22 cellular contexts compared by ENCODE assay signal in the genomic region with DNA sequence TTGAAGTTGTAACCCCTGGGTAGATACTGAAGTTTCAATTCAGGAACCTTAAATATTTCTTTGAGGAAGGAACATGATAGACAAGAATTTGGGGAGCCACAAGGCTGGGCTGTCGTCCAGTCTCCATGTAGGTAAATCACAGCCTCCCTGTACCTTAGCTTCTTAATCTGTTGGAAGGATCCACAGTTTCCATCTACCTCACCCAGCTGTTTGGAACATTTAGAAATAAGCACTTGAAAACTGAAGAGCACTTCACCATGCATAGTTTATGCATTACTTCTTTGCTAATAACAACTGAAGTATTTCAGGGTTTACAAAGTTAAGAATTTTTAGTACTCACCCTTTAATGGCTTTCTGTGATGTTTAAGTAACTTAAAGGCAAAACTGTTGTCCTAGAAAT. TPM values are rescaled to one million over a fixed set of nuclear protein-coding genes. Genes with fewer than 3 reads are reported as not detected.
DNase-seq lines count a peak whose midpoint lies in the region; ATAC-seq and TF ChIP-seq lines count a peak whose summit lies in the region.
"Had no signal": no experiment of that assay in that cellular context is flagged by ENCODE, and none has a peak within 500 bp of the region (broad histone marks: within the 10 kb centered on the region; RNA-seq: fewer than 3 reads in every experiment).

No MANE protein-coding gene starts in this region.

- H3K4me1 ChIP-seq in right cardiac atrium (ENCODE audit: control insufficient read depth, insufficient read depth, low read length) (no peaks in the 10 kb centered on the region), adipocyte (ENCODE audit: control insufficient read depth, insufficient read depth, low read length) (peaks cover 16% of the 10 kb centered on the region), lower lobe of right lung (peaks cover 58% of the 10 kb centered on the region), foreskin keratinocyte (no peaks in the 10 kb centered on the region)
- H3K4me1 ChIP-seq: testis had no signal

- no peak for TF ChIP-seq CTCF in lower lobe of right lung (IDR thresholded peaks at IDR 0.05)
- no peak for TF ChIP-seq CTCF in foreskin keratinocyte (conservative IDR thresholded peaks at IDR 0.05)
- TF ChIP-seq CTCF in CD14-positive monocyte (IDR thresholded peaks at IDR 0.05), result no peak

- peak overlapping the region in 1 of 7 donors; percentile 46 for H3K27ac Mint-ChIP-seq in CD14-positive monocyte
- H3K27ac Mint-ChIP-seq: activated CD4-positive, alpha-beta T cell treated with anti-CD3 and anti-CD28 coated beads for 36 hours; memory B cell; T-helper 2 cell treated with Interferon-gamma antibody and Interleukin-4, amounts not matched to agents 5 μg/mL and 100 μg/mL, for 36 hours had no signal

- H3K4me1 Mint-ChIP-seq in CD14-positive monocyte, result peaks cover 37% of the 10 kb centered on the region
- H3K4me1 Mint-ChIP-seq: memory B cell had no signal

- peaks cover 75 to 94% of the 10 kb centered on the region in 2 donors for H3K36me3 Mint-ChIP-seq in CD14-positive monocyte

- H3K27me3 Mint-ChIP-seq in CD14-positive monocyte (ENCODE audit: low read depth in 3 of 3), result peaks cover 0 to 2% (median 0%) of the 10 kb centered on the region in 3 donors
- H3K27me3 Mint-ChIP-seq: activated CD4-positive, alpha-beta T cell treated with anti-CD3 and anti-CD28 coated beads for 36 hours; CD4-positive, alpha-beta memory T cell; memory B cell had no signal

- H3K4me3 ChIP-seq in right cardiac atrium (ENCODE audit: low read length) (no peak overlapping the region), adipocyte (ENCODE audit: low read length) (no peak overlapping the region), lower lobe of right lung (no peak overlapping the region)
- H3K4me3 ChIP-seq: testis had no signal

- H3K27ac ChIP-seq in right cardiac atrium (ENCODE audit: low read length), result no peak overlapping the region
- peak overlapping the region; percentile 66 for H3K27ac ChIP-seq in lower lobe of right lung
- H3K27ac ChIP-seq in foreskin keratinocyte, result no peak overlapping the region
- H3K27ac ChIP-seq: testis had no signal

- DNase-seq in left ventricle myocardium superior (no peak), right cardiac atrium (no peak), adipocyte (ENCODE audit: low read depth) (peak; percentile 9), lower lobe of right lung (no peak), foreskin keratinocyte (no peak), NCI-H2196 treated with DMSO at 0.1 percent for 48 hours (lab: John Stamatoyannopoulos, UW; ENCODE audit: unreplicated experiment) (no peak), iPS-NIHi7 (ENCODE audit: extremely low spot score) (no peak), CD14-positive monocyte (ENCODE audit: low spot score) (no peak)
- DNase-seq: activated CD4-positive, alpha-beta T cell treated with anti-CD3 and anti-CD28 coated beads for 36 hours; activated gamma-delta T cell; activated T-cell treated with anti-CD3 and anti-CD28 coated beads for 4 hours; CD4-positive, alpha-beta memory T cell; NCI-H1092 treated with DMSO at 0.1 percent for 48 hours; NCI-H1930; NCI-H526; SHP77; stimulated activated CD4-positive, alpha-beta T cell treated with anti-CD3 and anti-CD28 coated beads, Interleukin-15, amount 100 ng/mL, for 24 hours; stimulated activated naive CD4-positive, alpha-beta T cell; testis had no signal

- no peaks in the 10 kb centered on the region for H3K9me3 Mint-ChIP-seq in CD14-positive monocyte
- H3K9me3 Mint-ChIP-seq: CD4-positive, alpha-beta memory T cell; memory B cell; T-helper 2 cell treated with Interferon-gamma antibody and Interleukin-4, amounts not matched to agents 5 μg/mL and 100 μg/mL, for 36 hours had no signal

- ATAC-seq in left ventricle myocardium superior (peak; percentile 44), right cardiac atrium (no peak), lower lobe of right lung (peak; percentile 84 to 88), foreskin keratinocyte (no peak)
- ATAC-seq: activated CD4-positive, alpha-beta T cell treated with anti-CD3 and anti-CD28 coated beads for 36 hours; Panc1 had no signal

- intact Hi-C loops in left ventricle myocardium superior (cut with micrococcal nuclease), result no loop called here
- intact Hi-C loops in right cardiac atrium (cut with DNase I), result no loop called here
- intact Hi-C loops in lower lobe of right lung (cut with DNase I), result no loop called here
- intact Hi-C loops in CD14-positive monocyte (cut with micrococcal nuclease), result no loop called here

- 75% methylated on average over 1 of the region's 1 CpG for WGBS in right cardiac atrium

- H3K36me3 ChIP-seq in adipocyte (ENCODE audit: control insufficient read depth, insufficient read depth, low read length, severe bottlenecking) (peaks cover 74% of the 10 kb centered on the region), lower lobe of right lung (peaks cover 91% of the 10 kb centered on the region)

- no peak overlapping the region for H3K4me3 Mint-ChIP-seq in CD14-positive monocyte
- H3K4me3 Mint-ChIP-seq: activated CD4-positive, alpha-beta T cell treated with anti-CD3 and anti-CD28 coated beads for 36 hours; CD4-positive, alpha-beta memory T cell; memory B cell; T-helper 2 cell treated with Interferon-gamma antibody and Interleukin-4, amounts not matched to agents 5 μg/mL and 100 μg/mL, for 36 hours had no signal

- H3K27me3 ChIP-seq in right cardiac atrium (ENCODE audit: control insufficient read depth, insufficient read depth) (no peaks in the 10 kb centered on the region), adipocyte (replicated peaks; ENCODE audit: control insufficient read depth, insufficient read depth, low read length) (no peaks in the 10 kb centered on the region), lower lobe of right lung (ENCODE audit: low read depth) (no peaks in the 10 kb centered on the region), foreskin keratinocyte (no peaks in the 10 kb centered on the region)
- H3K27me3 ChIP-seq: testis had no signal

- H3K9ac ChIP-seq in adipocyte (ENCODE audit: low read length), result no peak overlapping the region

- H3K9me3 ChIP-seq in right cardiac atrium (ENCODE audit: control insufficient read depth, low read length), result no peaks in the 10 kb centered on the region
- H3K9me3 ChIP-seq in adipocyte (ENCODE audit: control insufficient read depth, low read length), result no peaks in the 10 kb centered on the region
- H3K9me3 ChIP-seq in lower lobe of right lung, result no peaks in the 10 kb centered on the region
- H3K9me3 ChIP-seq: testis had no signal

RNA-seq across cellular contexts. Expression of a gene that starts 17.2 kb away (rescaled TPM):
- total RNA-seq in left ventricle myocardium superior, result 20.8 TPM
- 10 to 100 TPM; 22.0 to 29.4 (median 23.9) TPM for total RNA-seq in right cardiac atrium
- polyA plus RNA-seq in right cardiac atrium, result 25.8 TPM
- 88.2 TPM for total RNA-seq in lower lobe of right lung
- 38.9 and 41.5 TPM in 2 replicates for total RNA-seq in foreskin keratinocyte
- 34.4 and 39.5 TPM in 2 replicates for polyA plus RNA-seq in foreskin keratinocyte
- polyA plus RNA-seq in CD14-positive monocyte, result 10 to 100 TPM; 32.9 to 40.6 TPM

RNA-seq across cellular contexts. Expression of a gene that starts 57.2 kb away (rescaled TPM):
- 22.4 TPM for total RNA-seq in left ventricle myocardium superior
- total RNA-seq in right cardiac atrium, result 10 to 100 TPM; 24.8 to 33.3 (median 26.1) TPM
- polyA plus RNA-seq in right cardiac atrium, result 24.4 TPM
- 25.5 TPM for total RNA-seq in lower lobe of right lung
- total RNA-seq in foreskin keratinocyte, result 11.5 and 14.2 TPM in 2 replicates
- 7.9 and 11.4 TPM in 2 replicates for polyA plus RNA-seq in foreskin keratinocyte
- 100 to 1,000 TPM in 1 of 2 donors, 10 to 100 TPM in 1; 91.7 to 111 TPM for polyA plus RNA-seq in CD14-positive monocyte

Comparison
In these comparisons a context has a peak if more than half of its experiments do, and no peak if none do; other contexts are left out.
1. ATAC-seq: peak in left ventricle myocardium superior (single experiment) and lower lobe of right lung (2 of 2); none in right cardiac atrium (0 of 2) and foreskin keratinocyte (single experiment).